In genomic region chr19:9675358-9675901, GRCh38 we compare ENCODE assay signal across 8 cellular contexts. TPM values are rescaled to one million over a fixed set of nuclear protein-coding genes. Genes with fewer than 3 reads are reported as not detected.
DNase-seq lines count a peak whose midpoint lies in the region; ATAC-seq, FAIRE-seq and TF ChIP-seq lines count a peak whose summit lies in the region.
"Not testable (repeated sequence)": the region's sequence is repeated elsewhere in the genome, so short reads cannot be mapped to it uniquely, and the experiment has no call there.

No MANE protein-coding gene starts in this region.

- H3K9me3 Mint-ChIP-seq in activated CD4-positive, alpha-beta T cell treated with anti-CD3 and anti-CD28 coated beads, Interleukin-2, amount 10 ng/mL, durations not matched to agents 7 days and 5 days = peaks cover 36% of the 10 kb centered on the region

- not testable (repeated sequence) for FAIRE-seq in small intestine (lab: Jason Lieb, UNC)

- peak overlapping the region; percentile 99 for H3K27ac ChIP-seq in cardiac muscle cell
- H3K27ac ChIP-seq in mucosa of rectum (ENCODE audit: low read depth in 2 of 2, low read length in 2 of 2) = peak overlapping the region; percentile 97
- H3K27ac ChIP-seq in small intestine (ENCODE audit: low read depth in 1 of 2, low read length in 1 of 2) = peak overlapping the region; percentile 80 to 95

- H3K36me3 Mint-ChIP-seq in activated CD4-positive, alpha-beta T cell treated with anti-CD3 and anti-CD28 coated beads, Interleukin-2, amount 10 ng/mL, durations not matched to agents 7 days and 5 days (ENCODE audit: low read depth) = peaks cover 46% of the 10 kb centered on the region

- DNase-seq in AG04449 (ENCODE audit: low read depth, low spot score); activated CD4-positive, alpha-beta T cell treated with anti-CD3 and anti-CD28 coated beads, Interleukin-2, amount 10 ng/mL, durations not matched to agents 7 days and 5 days; cardiac fibroblast (ENCODE audit: low read depth in 2 of 2); cardiac muscle cell (ENCODE audit: low read depth in 1 of 2, low spot score in 1 of 2); small intestine: not testable (repeated sequence)
- peak; percentile 84 for DNase-seq in NCI-H146 (lab: John Stamatoyannopoulos, UW)

- H3K4me1 ChIP-seq in cardiac muscle cell (ENCODE audit: low read depth); mucosa of rectum (ENCODE audit: control insufficient read depth in 2 of 2, insufficient read depth in 2 of 2, low read length in 2 of 2); small intestine (ENCODE audit: control insufficient read depth in 2 of 2, insufficient read depth in 1 of 2, low read depth in 1 of 2, low read length in 1 of 2): not testable (repeated sequence)

- not testable (repeated sequence) for H3K36me3 ChIP-seq in cardiac muscle cell; small intestine (ENCODE audit: control insufficient read depth in 2 of 2, insufficient read depth in 2 of 2, low read length in 2 of 2)
- peaks cover 10 to 19% of the 10 kb centered on the region in 2 donors for H3K36me3 ChIP-seq in mucosa of rectum (ENCODE audit: control insufficient read depth in 2 of 2, insufficient read depth in 2 of 2, low read length in 2 of 2)

- POLR2A ChIA-PET in AG04449 (lab: Yijun Ruan, JAX) = interaction anchor here (0.7 to 1.6 kb wide), 2 partner anchors 92 to 93 kb away, joined by 3 to 11 read pairs; partner anchors contain the start of gene ZNF846
- POLR2A ChIA-PET in activated CD4-positive, alpha-beta T cell treated with anti-CD3 and anti-CD28 coated beads, Interleukin-2, amount 10 ng/mL, durations not matched to agents 7 days and 5 days (lab: Charles Lee) = interaction anchor here (0.6 kb wide), 1 partner anchor 222 kb away, joined by 8 read pairs; no protein-coding TSS in a partner anchor

- H3K4me3 ChIP-seq in AG04449 (ENCODE audit: low read depth, low read length) = peak overlapping the region; percentile 76
- peak overlapping the region; percentile 61 to 78 for H3K4me3 ChIP-seq in cardiac fibroblast (replicated peaks in 1 of 2; ENCODE audit: low read depth in 2 of 2, low read length in 2 of 2)
- peak overlapping the region; percentile 69 for H3K4me3 ChIP-seq in cardiac muscle cell
- H3K4me3 ChIP-seq in mucosa of rectum (ENCODE audit: low read length in 2 of 2) = peak overlapping the region; percentile 93 to 95
- H3K4me3 ChIP-seq in small intestine (ENCODE audit: low read depth in 1 of 2, low read length in 2 of 2) = peak overlapping the region; percentile 66 to 69

- not testable (repeated sequence) for TF ChIP-seq CTCF in AG04449 (IDR thresholded peaks at IDR 0.05; ENCODE audit: insufficient read depth, low read length, missing control alignments); cardiac fibroblast (IDR thresholded peaks at IDR 0.05; ENCODE audit: low read depth, low read length); cardiac muscle cell (IDR thresholded peaks at IDR 0.05; ENCODE audit: low read depth, low read length)

- ATAC-seq in GM21528 (IDR thresholded peaks at IDR 0.05; ENCODE audit: low FRiP score, unreplicated experiment) = peak; percentile 52

- H3K9me3 ChIP-seq in cardiac muscle cell (ENCODE audit: low read depth); small intestine (ENCODE audit: control insufficient read depth, low read depth): not testable (repeated sequence)
- H3K9me3 ChIP-seq in mucosa of rectum (ENCODE audit: control insufficient read depth in 2 of 2, low read length in 2 of 2) = peaks cover 4 to 14% of the 10 kb centered on the region in 2 donors

- H3K27ac Mint-ChIP-seq in activated CD4-positive, alpha-beta T cell treated with anti-CD3 and anti-CD28 coated beads, Interleukin-2, amount 10 ng/mL, durations not matched to agents 7 days and 5 days = peak overlapping the region; percentile 98

- WGBS in small intestine, 3 donors = 58 to 64% (median 62%) methylated on average over 20 of the region's 20 CpGs

- peak overlapping the region; percentile 89 for H3K4me3 Mint-ChIP-seq in activated CD4-positive, alpha-beta T cell treated with anti-CD3 and anti-CD28 coated beads, Interleukin-2, amount 10 ng/mL, durations not matched to agents 7 days and 5 days

- peak overlapping the region; percentile 94 to 95 for H3K9ac ChIP-seq in mucosa of rectum (ENCODE audit: low read depth in 1 of 2, low read length in 2 of 2)

- H3K4me1 Mint-ChIP-seq in activated CD4-positive, alpha-beta T cell treated with anti-CD3 and anti-CD28 coated beads, Interleukin-2, amount 10 ng/mL, durations not matched to agents 7 days and 5 days = peaks cover 23% of the 10 kb centered on the region

- H3K27me3 ChIP-seq in cardiac muscle cell; mucosa of rectum (ENCODE audit: control insufficient read depth in 2 of 2, insufficient read depth in 2 of 2, low read length in 2 of 2); small intestine (ENCODE audit: control insufficient read depth in 2 of 2, insufficient read depth in 2 of 2, low read length in 2 of 2): not testable (repeated sequence)

- H3K27me3 Mint-ChIP-seq in activated CD4-positive, alpha-beta T cell treated with anti-CD3 and anti-CD28 coated beads, Interleukin-2, amount 10 ng/mL, durations not matched to agents 7 days and 5 days = not testable (repeated sequence)

- CTCF ChIA-PET in AG04449 (lab: Yijun Ruan, JAX) = not testable (repeated sequence)
- CTCF ChIA-PET in activated CD4-positive, alpha-beta T cell treated with anti-CD3 and anti-CD28 coated beads, Interleukin-2, amount 10 ng/mL, durations not matched to agents 7 days and 5 days (lab: Charles Lee) = interaction anchor here (0.6 kb wide), 1 partner anchor 87 kb away, joined by 4 read pairs; no protein-coding TSS in a partner anchor

RNA-seq across cellular contexts. Expression of gene ZNF562, which starts 0.5 kb away (rescaled TPM):
- total RNA-seq in activated CD4-positive, alpha-beta T cell treated with anti-CD3 and anti-CD28 coated beads, Interleukin-2, amount 10 ng/mL, durations not matched to agents 7 days and 5 days = 10 to 100 TPM; 18.1 to 19.7 TPM
- total RNA-seq in cardiac muscle cell = 15.2 and 22.2 TPM in 2 replicates
- polyA plus RNA-seq in cardiac muscle cell (6.3 and 6.9 TPM in 2 replicates), small intestine (1 to 10 TPM; 2.4 to 9.2 (median 5.6) TPM)

RNA-seq across cellular contexts. Expression of gene ZNF561, which starts 54.4 kb away (rescaled TPM):
- 10 to 100 TPM; 24.4 to 25.8 TPM for total RNA-seq in activated CD4-positive, alpha-beta T cell treated with anti-CD3 and anti-CD28 coated beads, Interleukin-2, amount 10 ng/mL, durations not matched to agents 7 days and 5 days
- total RNA-seq in cardiac muscle cell = 28.6 and 35.4 TPM in 2 replicates
- 28.2 and 32.0 TPM in 2 replicates for polyA plus RNA-seq in cardiac muscle cell
- polyA plus RNA-seq in small intestine = 10 to 100 TPM; 18.6 to 24.6 (median 19.9) TPM
